Comparison of ENCODE assay signal across 8 cellular contexts in genomic region chr12:120438495-120439198, GRCh38. TPM values are rescaled to one million over a fixed set of nuclear protein-coding genes. Genes with fewer than 3 reads are reported as not detected.
DNase-seq lines count a peak whose midpoint lies in the region; ATAC-seq and TF ChIP-seq lines count a peak whose summit lies in the region.

No MANE protein-coding gene starts in this region.

- no peak for DNase-seq in cardiac muscle cell (ENCODE audit: low read depth in 1 of 2, low spot score in 1 of 2)
- no peak for DNase-seq in cardiac septum (ENCODE audit: low spot score)
- DNase-seq in activated naive CD8-positive, alpha-beta T cell treated with anti-CD3 and anti-CD28 coated beads, Interleukin-2, amount 50 U/mL, for 24 hours = no peak
- DNase-seq in SHP77 (lab: John Stamatoyannopoulos, UW) = no peak
- no peak for DNase-seq in GM20000 (ENCODE audit: low spot score)
- DNase-seq in GM13977 (ENCODE audit: low spot score) = no peak

- H3K4me1 ChIP-seq in cardiac muscle cell (ENCODE audit: low read depth) (peaks cover 6% of the 10 kb centered on the region), thymus (ENCODE audit: control insufficient read depth, insufficient read depth, low read length) (peaks cover 17% of the 10 kb centered on the region)

- H3K27ac Mint-ChIP-seq in activated naive CD8-positive, alpha-beta T cell treated with anti-CD3 and anti-CD28 coated beads, Interleukin-2, amount 50 U/mL, for 24 hours = peak overlapping the region; percentile 92

- H3K36me3 Mint-ChIP-seq in activated naive CD8-positive, alpha-beta T cell treated with anti-CD3 and anti-CD28 coated beads, Interleukin-2, amount 50 U/mL, for 24 hours (ENCODE audit: low read depth) = peaks cover 32% of the 10 kb centered on the region

- in situ Hi-C loops in GM13977 (cut with MboI; ENCODE audit: low pct_unique_long_range_greater_than_20kb, low sequenced_read_pairs, unreplicated experiment) = no loop called here

- no peak for ATAC-seq in activated naive CD8-positive, alpha-beta T cell treated with anti-CD3 and anti-CD28 coated beads, Interleukin-2, amount 50 U/mL, for 24 hours

- H3K36me3 ChIP-seq in cardiac muscle cell = peaks cover 26% of the 10 kb centered on the region
- H3K36me3 ChIP-seq in thymus (ENCODE audit: control insufficient read depth, insufficient read depth) = peaks cover 11% of the 10 kb centered on the region

- H3K4me3 ChIP-seq in cardiac muscle cell = peak overlapping the region; percentile 74
- peak overlapping the region; percentile 84 for H3K4me3 ChIP-seq in thymus (ENCODE audit: low read length)

- H3K9me3 Mint-ChIP-seq in activated naive CD8-positive, alpha-beta T cell treated with anti-CD3 and anti-CD28 coated beads, Interleukin-2, amount 50 U/mL, for 24 hours = no peaks in the 10 kb centered on the region

- peak overlapping the region; percentile 92 for H3K4me3 Mint-ChIP-seq in activated naive CD8-positive, alpha-beta T cell treated with anti-CD3 and anti-CD28 coated beads, Interleukin-2, amount 50 U/mL, for 24 hours

- TF ChIP-seq CTCF in cardiac muscle cell (IDR thresholded peaks at IDR 0.05; ENCODE audit: low read depth, low read length) (no peak), GM20000 (IDR thresholded peaks at IDR 0.05; ENCODE audit: extremely low read depth, missing control alignments) (no peak), GM13977 (IDR thresholded peaks at IDR 0.05; ENCODE audit: extremely low read depth, insufficient read depth, missing control alignments) (no peak)

- H3K27ac ChIP-seq in cardiac muscle cell (peak overlapping the region; percentile 75), layer of hippocampus (ENCODE audit: low read depth, low read length) (peak overlapping the region; percentile 66), thymus (ENCODE audit: low read depth) (no peak overlapping the region)

- WGBS in thymus = 54% methylated on average over 17 of the region's 17 CpGs

- H3K9me3 ChIP-seq in cardiac muscle cell (ENCODE audit: low read depth) = no peaks in the 10 kb centered on the region
- no peaks in the 10 kb centered on the region for H3K9me3 ChIP-seq in thymus (ENCODE audit: control insufficient read depth)

- intact Hi-C loops in cardiac septum (cut with DNase I) = no loop called here

- H3K27me3 Mint-ChIP-seq in activated naive CD8-positive, alpha-beta T cell treated with anti-CD3 and anti-CD28 coated beads, Interleukin-2, amount 50 U/mL, for 24 hours = peaks cover 3% of the 10 kb centered on the region

- H3K27me3 ChIP-seq in cardiac muscle cell = no peaks in the 10 kb centered on the region
- no peaks in the 10 kb centered on the region for H3K27me3 ChIP-seq in layer of hippocampus (ENCODE audit: control insufficient read depth, insufficient read depth, low read length)
- H3K27me3 ChIP-seq in thymus (ENCODE audit: control insufficient read depth, insufficient read depth) = no peaks in the 10 kb centered on the region

- H3K4me1 Mint-ChIP-seq in activated naive CD8-positive, alpha-beta T cell treated with anti-CD3 and anti-CD28 coated beads, Interleukin-2, amount 50 U/mL, for 24 hours = peaks cover 22% of the 10 kb centered on the region

RNA-seq across cellular contexts. Expression of gene COX6A1, which starts 0.7 kb away (rescaled TPM):
- total RNA-seq in cardiac muscle cell = 759 and 1,227 TPM in 2 replicates
- polyA plus RNA-seq in cardiac muscle cell = 1,076 and 1,511 TPM in 2 replicates
- 232 TPM for total RNA-seq in cardiac septum
- polyA plus RNA-seq in thymus = 494 TPM

RNA-seq across cellular contexts. Expression of gene TRIAP1, which starts 7.5 kb away (rescaled TPM):
- total RNA-seq in cardiac muscle cell (11.9 and 21.1 TPM in 2 replicates), cardiac septum (11.9 TPM)
- polyA plus RNA-seq in cardiac muscle cell (41.9 and 58.8 TPM in 2 replicates), thymus (50.3 TPM)

RNA-seq across cellular contexts. Expression of gene GATC, which starts 7.6 kb away (rescaled TPM):
- total RNA-seq in cardiac muscle cell (13.8 and 19.3 TPM in 2 replicates), cardiac septum (12.9 TPM)
- polyA plus RNA-seq in cardiac muscle cell (11.4 and 12.7 TPM in 2 replicates), thymus (14.4 TPM)

RNA-seq across cellular contexts. Expression of gene SRSF9, which starts 30.9 kb away (rescaled TPM):
- total RNA-seq in cardiac muscle cell (126 and 131 TPM in 2 replicates), cardiac septum (38.6 TPM)
- polyA plus RNA-seq in cardiac muscle cell (195 and 205 TPM in 2 replicates), thymus (178 TPM)

RNA-seq across cellular contexts. Expression of gene DYNLL1, which starts 57.3 kb away (rescaled TPM):
- 186 and 248 TPM in 2 replicates for total RNA-seq in cardiac muscle cell
- 534 and 546 TPM in 2 replicates for polyA plus RNA-seq in cardiac muscle cell
- total RNA-seq in cardiac septum = 243 TPM
- 410 TPM for polyA plus RNA-seq in thymus
